Comparison of ENCODE assay signal across 1 cellular context in genomic region chr15:75647370-75648155, GRCh38.
A peak's percentile ranks its signal among the peaks of the same experiment; 100 is the strongest.
TF ChIP-seq lines count a peak whose summit lies in the region.

SNX33 (plus strand) TSS chr15:75647912; CDS start chr15:75649103, 1,191 bp downstream.

TF ChIP-seq in HepG2, 621 proteins besides CTCF, POLR2A, EP300 and RAD21 (continued from another document and continues in another):
- TF ChIP-seq PRDM4 (CRISPR knock-in tag; IDR thresholded peaks at IDR 0.05; ENCODE audit: borderline replicate concordance) = no peak
- no peak for TF ChIP-seq ZNF235 (CRISPR knock-in tag; IDR thresholded peaks at IDR 0.05; ENCODE audit: borderline replicate concordance)
- TF ChIP-seq ZNF703 (CRISPR knock-in tag; IDR thresholded peaks at IDR 0.05; ENCODE audit: borderline replicate concordance) = 0 out of 2 replicates have a peak, but pooled peaks have one; percentile 27
- TF ChIP-seq ARNT2 (CRISPR knock-in tag; IDR thresholded peaks at IDR 0.05; ENCODE audit: low read depth) = no peak; the same call in 1 of the 2 replicates
- no peak for TF ChIP-seq ZNF138 (CRISPR knock-in tag; IDR thresholded peaks at IDR 0.05; ENCODE audit: low read depth)
- no peak for TF ChIP-seq JDP2 (CRISPR knock-in tag; IDR thresholded peaks at IDR 0.05; ENCODE audit: borderline replicate concordance)
- peak; percentile 69; the same call in 1 of the 2 replicates for TF ChIP-seq ZBTB34 (CRISPR knock-in tag; IDR thresholded peaks at IDR 0.05)
- no peak for TF ChIP-seq ZNF556 (CRISPR knock-in tag; IDR thresholded peaks at IDR 0.05; ENCODE audit: borderline replicate concordance)
- TF ChIP-seq ZNF772 (CRISPR knock-in tag; IDR thresholded peaks at IDR 0.05) = peak; percentile 67; the same call in 1 of the 2 replicates
- no peak for TF ChIP-seq TEAD2 (CRISPR knock-in tag; IDR thresholded peaks at IDR 0.05)
- TF ChIP-seq, protein P1, sequence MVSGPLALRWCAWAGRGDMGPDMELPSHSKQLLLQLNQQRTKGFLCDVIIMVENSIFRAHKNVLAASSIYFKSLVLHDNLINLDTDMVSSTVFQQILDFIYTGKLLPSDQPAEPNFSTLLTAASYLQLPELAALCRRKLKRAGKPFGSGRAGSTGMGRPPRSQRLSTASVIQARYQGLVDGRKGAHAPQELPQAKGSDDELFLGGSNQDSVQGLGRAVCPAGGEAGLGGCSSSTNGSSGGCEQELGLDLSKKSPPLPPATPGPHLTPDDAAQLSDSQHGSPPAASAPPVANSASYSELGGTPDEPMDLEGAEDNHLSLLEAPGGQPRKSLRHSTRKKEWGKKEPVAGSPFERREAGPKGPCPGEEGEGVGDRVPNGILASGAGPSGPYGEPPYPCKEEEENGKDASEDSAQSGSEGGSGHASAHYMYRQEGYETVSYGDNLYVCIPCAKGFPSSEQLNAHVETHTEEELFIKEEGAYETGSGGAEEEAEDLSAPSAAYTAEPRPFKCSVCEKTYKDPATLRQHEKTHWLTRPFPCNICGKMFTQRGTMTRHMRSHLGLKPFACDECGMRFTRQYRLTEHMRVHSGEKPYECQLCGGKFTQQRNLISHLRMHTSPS (CRISPR knock-in tag; IDR thresholded peaks at IDR 0.05; ENCODE audit: low read depth) = no peak
- TF ChIP-seq NCOA5 (CRISPR knock-in tag; IDR thresholded peaks at IDR 0.05) = no peak
- no peak for TF ChIP-seq NCOA2 (CRISPR knock-in tag; IDR thresholded peaks at IDR 0.05)
- TF ChIP-seq ZBTB40 (IDR thresholded peaks at IDR 0.05) = no peak
- peak; percentile 65; the same call in 1 of the 2 replicates for TF ChIP-seq ZBTB40 (CRISPR knock-in tag; IDR thresholded peaks at IDR 0.05)
- no peak for TF ChIP-seq ZNF660 (CRISPR knock-in tag; IDR thresholded peaks at IDR 0.05; ENCODE audit: borderline replicate concordance, low read depth)
- TF ChIP-seq CBFB (CRISPR knock-in tag; IDR thresholded peaks at IDR 0.05) = no peak
- no peak; the same call in 1 of the 2 replicates for TF ChIP-seq ZSCAN21 (CRISPR knock-in tag; IDR thresholded peaks at IDR 0.05; ENCODE audit: borderline replicate concordance)
- TF ChIP-seq TOE1 (CRISPR knock-in tag; IDR thresholded peaks at IDR 0.05) = no peak
- TF ChIP-seq ZNF576 (CRISPR knock-in tag; IDR thresholded peaks at IDR 0.05) = no peak
- 0 out of 2 replicates have a peak, but pooled peaks have one; percentile 30 for TF ChIP-seq ZNF609 (CRISPR knock-in tag; IDR thresholded peaks at IDR 0.05; ENCODE audit: borderline replicate concordance)
- no peak for TF ChIP-seq RELA (CRISPR knock-in tag; IDR thresholded peaks at IDR 0.05)
- peak; percentile 76; the same call in 1 of the 2 replicates for TF ChIP-seq ZNF607 (CRISPR knock-in tag; IDR thresholded peaks at IDR 0.05; ENCODE audit: borderline replicate concordance)
- no peak for TF ChIP-seq ZZZ3 (CRISPR knock-in tag; IDR thresholded peaks at IDR 0.05; ENCODE audit: borderline replicate concordance)
- no peak for TF ChIP-seq KDM6A (CRISPR knock-in tag; IDR thresholded peaks at IDR 0.05; ENCODE audit: low read depth)
- TF ChIP-seq ZFYVE20 (CRISPR knock-in tag; IDR thresholded peaks at IDR 0.05; ENCODE audit: borderline replicate concordance, low read depth) = no peak
- TF ChIP-seq, protein P2, sequence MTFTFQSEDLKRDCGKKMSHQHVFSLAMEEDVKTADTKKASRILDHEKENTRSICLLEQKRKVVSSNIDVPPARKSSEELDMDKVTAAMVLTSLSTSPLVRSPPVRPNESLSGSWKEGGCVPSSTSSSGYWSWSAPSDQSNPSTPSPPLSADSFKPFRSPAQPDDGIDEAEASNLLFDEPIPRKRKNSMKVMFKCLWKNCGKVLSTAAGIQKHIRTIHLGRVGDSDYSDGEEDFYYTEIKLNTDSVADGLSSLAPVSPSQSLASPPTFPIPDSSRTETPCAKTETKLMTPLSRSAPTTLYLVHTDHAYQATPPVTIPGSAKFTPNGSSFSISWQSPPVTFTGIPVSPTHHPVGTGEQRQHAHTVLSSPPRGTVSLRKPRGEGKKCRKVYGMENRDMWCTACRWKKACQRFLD (CRISPR knock-in tag; IDR thresholded peaks at IDR 0.05; ENCODE audit: borderline replicate concordance) = no peak
- no peak for TF ChIP-seq ZNF597 (CRISPR knock-in tag; IDR thresholded peaks at IDR 0.05)
- no peak; the same call in 1 of the 2 replicates for TF ChIP-seq ARNTL (CRISPR knock-in tag; IDR thresholded peaks at IDR 0.05)
- TF ChIP-seq ZFP36 (IDR thresholded peaks at IDR 0.05; ENCODE audit: borderline replicate concordance, low read depth, low read length, partially characterized antibody) = no peak
- no peak for TF ChIP-seq CHD4 (IDR thresholded peaks at IDR 0.05; ENCODE audit: borderline replicate concordance, low read length)
- no peak for TF ChIP-seq RBM22 (optimal IDR thresholded peaks at IDR 0.05; ENCODE audit: low read length)
- peak; percentile 76; the same call in 1 of the 2 replicates for TF ChIP-seq ZBTB7B (CRISPR knock-in tag; IDR thresholded peaks at IDR 0.05)
- peak; percentile 77 for TF ChIP-seq PHF8 (CRISPR knock-in tag; IDR thresholded peaks at IDR 0.05)
- TF ChIP-seq ZNF766 (CRISPR knock-in tag; IDR thresholded peaks at IDR 0.05; ENCODE audit: borderline replicate concordance) = 0 out of 2 replicates have a peak, but pooled peaks have one; percentile 8
- TF ChIP-seq ZNF615 (CRISPR knock-in tag; IDR thresholded peaks at IDR 0.05; ENCODE audit: borderline replicate concordance) = no peak
- no peak for TF ChIP-seq ZNF251 (CRISPR knock-in tag; IDR thresholded peaks at IDR 0.05)
- TF ChIP-seq ZNF670 (CRISPR knock-in tag; IDR thresholded peaks at IDR 0.05; ENCODE audit: borderline replicate concordance) = no peak
